1 cellular context compared by ENCODE assay signal in genomic region chr5:134413046-134413445, GRCh38.
TF ChIP-seq lines count a peak whose summit lies in the region.

No MANE protein-coding gene starts in this region.

TF ChIP-seq in A549, 52 proteins besides CTCF, POLR2A, EP300 and RAD21 (continued from another document):
- TF ChIP-seq HMGXB4 (CRISPR knock-in tag; IDR thresholded peaks at IDR 0.05; ENCODE audit: borderline replicate concordance) (no peak), CHD2 (IDR thresholded peaks at IDR 0.05; ENCODE audit: low read length, partially characterized antibody) (no peak), MAFK (IDR thresholded peaks at IDR 0.05; ENCODE audit: partially characterized antibody) (no peak)
TF ChIP-seq in A549: peak in this region for 0.
